Comparison of ENCODE assay signal across 10 cellular contexts in genomic region chr3:5190147-5190791, GRCh38. TPM values are rescaled to one million over a fixed set of nuclear protein-coding genes. Genes with fewer than 3 reads are reported as not detected.
DNase-seq lines count a peak whose midpoint lies in the region; ATAC-seq and TF ChIP-seq lines count a peak whose summit lies in the region.
"Had no signal": no experiment of that assay in that cellular context is flagged by ENCODE, and none has a peak within 500 bp of the region (broad histone marks: within the 10 kb centered on the region; RNA-seq: fewer than 3 reads in every experiment).

No MANE protein-coding gene starts in this region.

- no peak overlapping the region for H4K12ac ChIP-seq in trophoblast cell (ENCODE audit: low read depth, low read length)

- WGBS in trophoblast cell (ENCODE audit: extremely low coverage, insufficient coverage, insufficient read length) = 100% methylated on average over 1 of the region's 7 CpGs

- H3K79me2 ChIP-seq in DOHH2 (ENCODE audit: control insufficient read depth, low read length) (peaks cover 95% of the 10 kb centered on the region), trophoblast cell (ENCODE audit: control insufficient read depth, insufficient read depth, low read length, poor library complexity) (peaks cover 22% of the 10 kb centered on the region)

- H3K4me2 ChIP-seq in DOHH2 (ENCODE audit: low read length) (peak overlapping the region; percentile 96), trophoblast cell (ENCODE audit: low read length) (no peak overlapping the region)

- H2AFZ ChIP-seq in trophoblast cell (ENCODE audit: insufficient read depth, low read length, poor library complexity) = no peak overlapping the region

- H4K91ac ChIP-seq in trophoblast cell (ENCODE audit: low read depth, low read length) = no peak overlapping the region

- no peak overlapping the region for H2BK120ac ChIP-seq in trophoblast cell (ENCODE audit: insufficient read depth, low read length, poor library complexity)

- peaks cover 72% of the 10 kb centered on the region for H3K36me3 ChIP-seq in DOHH2 (ENCODE audit: control insufficient read depth, low read length)
- peaks cover 3 to 5% of the 10 kb centered on the region in 2 experiments for H3K36me3 ChIP-seq in trophoblast cell (ENCODE audit: control insufficient read depth in 1 of 2, insufficient read depth in 2 of 2, low read length in 2 of 2)
- H3K36me3 ChIP-seq in brain microvascular endothelial cell (replicated peaks) = peaks cover 4% of the 10 kb centered on the region

- no peaks in the 10 kb centered on the region for H3K9me3 ChIP-seq in DOHH2 (ENCODE audit: control insufficient read depth, insufficient read depth, low read length)
- H3K9me3 ChIP-seq in trophoblast cell (ENCODE audit: insufficient read depth, low read depth, low read length) = no peaks in the 10 kb centered on the region
- H3K9me3 ChIP-seq: mucosa of descending colon had no signal

- H3K4me1 ChIP-seq in DOHH2 (ENCODE audit: control insufficient read depth, low read length) (peaks cover 55% of the 10 kb centered on the region), trophoblast cell (ENCODE audit: control insufficient read depth in 1 of 2, insufficient read depth in 2 of 2, low read length in 2 of 2) (peaks cover 5 to 14% of the 10 kb centered on the region in 2 experiments)

- DNase-seq in NB4 (ENCODE audit: low read depth) (no peak), trophoblast cell (peak in 1 of 2 donors; percentile 50), NOMO-1 treated with DMSO at 0.1 percent for 48 hours (lab: John Stamatoyannopoulos, UW; ENCODE audit: unreplicated experiment) (no peak), brain microvascular endothelial cell (no peak)
- DNase-seq: mucosa of descending colon, NCI-H345 had no signal

- H3K27me3 ChIP-seq in DOHH2 (ENCODE audit: control insufficient read depth, low read length) (no peaks in the 10 kb centered on the region), trophoblast cell (ENCODE audit: insufficient read depth, low read length) (no peaks in the 10 kb centered on the region), brain microvascular endothelial cell (replicated peaks) (no peaks in the 10 kb centered on the region)

- H2AK5ac ChIP-seq in trophoblast cell (ENCODE audit: low read length) = no peak overlapping the region

- peaks cover 70% of the 10 kb centered on the region for H3K4me1 Mint-ChIP-seq in dendritic cell treated with granulocyte-macrophage colony-stimulating factor and Interleukin-4, amounts not matched to agents 40 ng/mL and 50 ng/mL, for 4 days (ENCODE audit: low read depth)

- in situ Hi-C loops in brain microvascular endothelial cell (cut with HindIII; ENCODE audit: low pct_ligation_motif_present, low sequenced_read_pairs) = no loop called here

- TF ChIP-seq CTCF in DOHH2 (IDR thresholded peaks at IDR 0.05; ENCODE audit: low read depth, low read length, poor library complexity, severe bottlenecking) (no peak), NB4 (IDR thresholded peaks at IDR 0.05; ENCODE audit: low read depth, low read length) (no peak), brain microvascular endothelial cell (IDR thresholded peaks at IDR 0.05; ENCODE audit: low read depth, low read length, missing control alignments) (no peak)

- H3K9me3 Mint-ChIP-seq in dendritic cell treated with granulocyte-macrophage colony-stimulating factor and Interleukin-4, amounts not matched to agents 40 ng/mL and 50 ng/mL, for 4 days = no peaks in the 10 kb centered on the region

- peaks cover 15% of the 10 kb centered on the region for H3K79me1 ChIP-seq in trophoblast cell (ENCODE audit: low read length)

- H3K27me3 Mint-ChIP-seq in dendritic cell treated with granulocyte-macrophage colony-stimulating factor and Interleukin-4, amounts not matched to agents 40 ng/mL and 50 ng/mL, for 4 days = no peaks in the 10 kb centered on the region

- H4K8ac ChIP-seq in trophoblast cell (ENCODE audit: low read depth, low read length) = no peak overlapping the region

- H3K4me3 Mint-ChIP-seq in dendritic cell treated with granulocyte-macrophage colony-stimulating factor and Interleukin-4, amounts not matched to agents 40 ng/mL and 50 ng/mL, for 4 days = peak overlapping the region; percentile 65

- intact Hi-C loops in dendritic cell treated with granulocyte-macrophage colony-stimulating factor and Interleukin-4, amounts not matched to agents 40 ng/mL and 50 ng/mL, for 4 days (cut with micrococcal nuclease) = no loop called here

- H3K27ac ChIP-seq in DOHH2 (ENCODE audit: low read depth, low read length) (peak overlapping the region; percentile 81), trophoblast cell (ENCODE audit: low read depth, low read length) (no peak overlapping the region), brain microvascular endothelial cell (no peak overlapping the region)

- TF ChIP-seq POLR2A in NB4 (IDR thresholded peaks at IDR 0.05; ENCODE audit: extremely low read depth, insufficient read length) = no peak

- ATAC-seq in HG03342 (IDR thresholded peaks at IDR 0.05; ENCODE audit: unreplicated experiment) (no peak), HG02678 (IDR thresholded peaks at IDR 0.05; ENCODE audit: unreplicated experiment) (no peak)
- ATAC-seq: mucosa of descending colon had no signal

- H3K9ac ChIP-seq in trophoblast cell (ENCODE audit: low read length) = no peak overlapping the region

- peak overlapping the region; percentile 41 for H3K4ac ChIP-seq in trophoblast cell (ENCODE audit: low read depth, low read length)

- no peaks in the 10 kb centered on the region for H3K9me2 ChIP-seq in DOHH2 (replicated peaks; ENCODE audit: control insufficient read depth, low read length)

- peaks cover 60% of the 10 kb centered on the region for H3K36me3 Mint-ChIP-seq in dendritic cell treated with granulocyte-macrophage colony-stimulating factor and Interleukin-4, amounts not matched to agents 40 ng/mL and 50 ng/mL, for 4 days (ENCODE audit: low read depth)

- H2BK12ac ChIP-seq in trophoblast cell (ENCODE audit: low read length) = no peak overlapping the region

- no peak overlapping the region for H3K14ac ChIP-seq in trophoblast cell (ENCODE audit: low read length)

- no peak overlapping the region for H3K23ac ChIP-seq in trophoblast cell (ENCODE audit: low read length)

- peaks cover 20% of the 10 kb centered on the region for H4K20me1 ChIP-seq in DOHH2 (ENCODE audit: control insufficient read depth, insufficient read depth, low read depth, low read length)

- peaks cover 36% of the 10 kb centered on the region for H3F3A ChIP-seq in DOHH2 (ENCODE audit: control insufficient read depth, insufficient read depth)

- H3K27ac Mint-ChIP-seq in dendritic cell treated with granulocyte-macrophage colony-stimulating factor and Interleukin-4, amounts not matched to agents 40 ng/mL and 50 ng/mL, for 4 days = peak overlapping the region; percentile 85

- no peak overlapping the region for H3K18ac ChIP-seq in trophoblast cell (ENCODE audit: low read length)

- H3K4me3 ChIP-seq in DOHH2 (ENCODE audit: low read length) = peak overlapping the region; percentile 99
- peak overlapping the region; percentile 86 for H3K4me3 ChIP-seq in NB4 (ENCODE audit: low read depth, low read length)
- H3K4me3 ChIP-seq in trophoblast cell (ENCODE audit: low read depth, low read length) = no peak overlapping the region
- no peak overlapping the region for H3K4me3 ChIP-seq in brain microvascular endothelial cell (ENCODE audit: low read depth, low read length)
- H3K4me3 ChIP-seq: mucosa of descending colon had no signal

- no peak overlapping the region for H2BK5ac ChIP-seq in trophoblast cell (ENCODE audit: low read depth, low read length, poor library complexity)

RNA-seq across cellular contexts. Expression of gene EDEM1, which starts 2.8 kb away (rescaled TPM):
- polyA plus RNA-seq in trophoblast cell (2013) = 44.8 and 49.1 TPM in 2 replicates

Comparison
In these comparisons a context has a peak if more than half of its experiments do, and no peak if none do; other contexts are left out.
1. H3K4me3 ChIP-seq: peak in DOHH2 (single experiment) and NB4 (single experiment); none in trophoblast cell (single experiment) and brain microvascular endothelial cell (single experiment).